In genomic region chr1:110339040-110339426, GRCh38 we compare ENCODE assay signal across 1 cellular context.
A peak's percentile ranks its signal among the peaks of the same experiment; 100 is the strongest.
TF ChIP-seq lines count a peak whose summit lies in the region.

A gene with protein sequence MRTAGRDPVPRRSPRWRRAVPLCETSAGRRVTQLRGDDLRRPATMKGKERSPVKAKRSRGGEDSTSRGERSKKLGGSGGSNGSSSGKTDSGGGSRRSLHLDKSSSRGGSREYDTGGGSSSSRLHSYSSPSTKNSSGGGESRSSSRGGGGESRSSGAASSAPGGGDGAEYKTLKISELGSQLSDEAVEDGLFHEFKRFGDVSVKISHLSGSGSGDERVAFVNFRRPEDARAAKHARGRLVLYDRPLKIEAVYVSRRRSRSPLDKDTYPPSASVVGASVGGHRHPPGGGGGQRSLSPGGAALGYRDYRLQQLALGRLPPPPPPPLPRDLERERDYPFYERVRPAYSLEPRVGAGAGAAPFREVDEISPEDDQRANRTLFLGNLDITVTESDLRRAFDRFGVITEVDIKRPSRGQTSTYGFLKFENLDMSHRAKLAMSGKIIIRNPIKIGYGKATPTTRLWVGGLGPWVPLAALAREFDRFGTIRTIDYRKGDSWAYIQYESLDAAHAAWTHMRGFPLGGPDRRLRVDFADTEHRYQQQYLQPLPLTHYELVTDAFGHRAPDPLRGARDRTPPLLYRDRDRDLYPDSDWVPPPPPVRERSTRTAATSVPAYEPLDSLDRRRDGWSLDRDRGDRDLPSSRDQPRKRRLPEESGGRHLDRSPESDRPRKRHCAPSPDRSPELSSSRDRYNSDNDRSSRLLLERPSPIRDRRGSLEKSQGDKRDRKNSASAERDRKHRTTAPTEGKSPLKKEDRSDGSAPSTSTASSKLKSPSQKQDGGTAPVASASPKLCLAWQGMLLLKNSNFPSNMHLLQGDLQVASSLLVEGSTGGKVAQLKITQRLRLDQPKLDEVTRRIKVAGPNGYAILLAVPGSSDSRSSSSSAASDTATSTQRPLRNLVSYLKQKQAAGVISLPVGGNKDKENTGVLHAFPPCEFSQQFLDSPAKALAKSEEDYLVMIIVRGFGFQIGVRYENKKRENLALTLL (plus strand): TSS chr1:110339377. CDS start chr1:110339406, 29 bp downstream.

TF ChIP-seq in H1, 55 proteins besides CTCF, POLR2A, EP300 and RAD21:
- TF ChIP-seq SP1 (IDR thresholded peaks at IDR 0.05; ENCODE audit: low read depth, low read length) (peak; percentile 96), ASH2L (IDR thresholded peaks at IDR 0.05; ENCODE audit: low read length) (no peak), SP2 (IDR thresholded peaks at IDR 0.05; ENCODE audit: low read length) (peak; percentile 75), GTF2F1 (IDR thresholded peaks at IDR 0.05; ENCODE audit: borderline replicate concordance, low read depth, low read length) (no peak; the same call in 1 of the 2 replicates), ATF3 (IDR thresholded peaks at IDR 0.05; ENCODE audit: insufficient read depth, low read depth, low read length) (peak; percentile 62; the same call in 1 of the 2 replicates), CEBPB (IDR thresholded peaks at IDR 0.05; ENCODE audit: low read depth, low read length) (no peak)
- TF ChIP-seq, protein P1, sequence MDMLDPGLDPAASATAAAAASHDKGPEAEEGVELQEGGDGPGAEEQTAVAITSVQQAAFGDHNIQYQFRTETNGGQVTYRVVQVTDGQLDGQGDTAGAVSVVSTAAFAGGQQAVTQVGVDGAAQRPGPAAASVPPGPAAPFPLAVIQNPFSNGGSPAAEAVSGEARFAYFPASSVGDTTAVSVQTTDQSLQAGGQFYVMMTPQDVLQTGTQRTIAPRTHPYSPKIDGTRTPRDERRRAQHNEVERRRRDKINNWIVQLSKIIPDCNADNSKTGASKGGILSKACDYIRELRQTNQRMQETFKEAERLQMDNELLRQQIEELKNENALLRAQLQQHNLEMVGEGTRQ (IDR thresholded peaks at IDR 0.05; ENCODE audit: low read length): peak; percentile 96
